In the genomic region with DNA sequence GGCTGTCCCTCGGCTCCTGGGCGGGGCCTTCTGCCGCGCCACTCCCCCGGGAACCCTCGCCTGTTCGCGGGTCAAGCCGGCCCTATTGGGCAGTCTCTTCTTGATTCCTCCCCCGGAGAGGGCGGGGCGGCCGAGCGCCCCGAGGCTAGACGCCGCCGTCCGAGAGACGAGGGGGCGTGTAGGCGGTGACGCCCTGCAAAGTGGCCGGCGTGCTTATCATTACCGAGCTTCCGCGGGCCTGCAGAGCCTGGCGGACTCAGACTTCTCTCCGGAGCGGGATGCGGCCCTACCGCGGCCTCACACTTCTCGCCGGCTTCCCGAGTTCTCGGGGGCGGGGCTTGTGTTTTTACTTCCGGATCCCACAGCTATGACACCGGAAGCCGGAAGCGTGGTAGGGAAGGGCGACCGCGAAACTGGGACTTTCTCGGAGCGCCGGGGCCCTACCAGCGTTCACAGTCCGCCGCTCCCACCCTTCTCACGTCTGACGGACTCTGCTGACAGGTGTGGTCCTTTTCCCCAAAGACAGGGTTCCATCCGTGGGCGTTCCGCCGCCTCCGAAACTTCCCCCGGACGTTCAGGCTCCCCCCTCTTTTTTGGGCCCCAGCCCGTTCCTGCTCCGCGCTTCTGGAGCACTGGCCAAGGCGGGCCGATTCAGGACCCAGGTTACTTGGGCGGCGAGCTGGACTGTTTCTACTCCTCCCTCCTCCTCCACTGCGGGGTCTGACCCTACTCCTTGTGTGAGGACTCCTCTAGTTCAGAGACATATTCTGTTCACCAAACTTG, we compare ENCODE assay signal across 8 cellular contexts. TPM values are rescaled to one million over a fixed set of nuclear protein-coding genes. Genes with fewer than 3 reads are reported as not detected.
DNase-seq lines count a peak whose midpoint lies in the region; ATAC-seq and TF ChIP-seq lines count a peak whose summit lies in the region.

A gene with protein sequence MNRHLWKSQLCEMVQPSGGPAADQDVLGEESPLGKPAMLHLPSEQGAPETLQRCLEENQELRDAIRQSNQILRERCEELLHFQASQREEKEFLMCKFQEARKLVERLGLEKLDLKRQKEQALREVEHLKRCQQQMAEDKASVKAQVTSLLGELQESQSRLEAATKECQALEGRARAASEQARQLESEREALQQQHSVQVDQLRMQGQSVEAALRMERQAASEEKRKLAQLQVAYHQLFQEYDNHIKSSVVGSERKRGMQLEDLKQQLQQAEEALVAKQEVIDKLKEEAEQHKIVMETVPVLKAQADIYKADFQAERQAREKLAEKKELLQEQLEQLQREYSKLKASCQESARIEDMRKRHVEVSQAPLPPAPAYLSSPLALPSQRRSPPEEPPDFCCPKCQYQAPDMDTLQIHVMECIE (plus strand): TSS at position 376 of the 783 bp plus-strand sequence. CDS start 4,383 bp downstream, outside the sequence.

- peak within 1 kb of the TSS; percentile 92 for H3K27ac Mint-ChIP-seq in activated T-helper 17 cell treated with anti-CD3 and anti-CD28 coated beads, Interleukin-2, amount 50 U/mL, for 72 hours
- peak within 1 kb of the TSS; percentile 98 to 99 for H3K27ac Mint-ChIP-seq in natural killer cell treated with Interleukin-12 subunit alpha and Interleukin-12 subunit beta and Interleukin-15 and Interleukin-18, amount 100 ng/mL, for 72 hours

- TF ChIP-seq CTCF in LNCaP clone FGC (IDR thresholded peaks at IDR 0.05; ENCODE audit: control insufficient read depth, extremely low read depth, insufficient read depth) (no peak), RWPE1 (conservative IDR thresholded peaks at IDR 0.05; ENCODE audit: low read depth) (no peak), fibroblast of mammary gland (conservative IDR thresholded peaks at IDR 0.05; ENCODE audit: control insufficient read depth, insufficient read depth, low read depth, low read length) (no peak)

- ATAC-seq in activated T-helper 17 cell treated with anti-CD3 and anti-CD28 coated beads, Interleukin-2, amount 50 U/mL, for 72 hours (replicated peaks): peak; percentile 91
- ATAC-seq in natural killer cell treated with Interleukin-12 subunit alpha and Interleukin-12 subunit beta and Interleukin-15 and Interleukin-18, amount 100 ng/mL, for 72 hours: peak; percentile 91

- CTCF ChIA-PET in RWPE1 (lab: Yijun Ruan, JAX): interaction anchor here (0.6 to 0.7 kb wide), 2 partner anchors 36 to 49 kb away, joined by 3 to 6 read pairs; no protein-coding TSS in a partner anchor

- peaks cover 57% of the 10 kb centered on the region for H3K36me3 Mint-ChIP-seq in activated T-helper 17 cell treated with anti-CD3 and anti-CD28 coated beads, Interleukin-2, amount 50 U/mL, for 72 hours (ENCODE audit: low read depth)
- peaks cover 11% of the 10 kb centered on the region for H3K36me3 Mint-ChIP-seq in natural killer cell treated with Interleukin-12 subunit alpha and Interleukin-12 subunit beta and Interleukin-15 and Interleukin-18, amount 100 ng/mL, for 72 hours

- H3K4me3 ChIP-seq in LNCaP clone FGC (ENCODE audit: low read depth, low read length) (peak within 1 kb of the TSS; percentile 90), fibroblast of mammary gland (ENCODE audit: control insufficient read depth, low read depth, low read length) (peak within 1 kb of the TSS; percentile 79)

- H3K27me3 Mint-ChIP-seq in activated T-helper 17 cell treated with anti-CD3 and anti-CD28 coated beads, Interleukin-2, amount 50 U/mL, for 72 hours: no peaks in the 10 kb centered on the region
- peaks cover 0 to 6% of the 10 kb centered on the region in 2 donors for H3K27me3 Mint-ChIP-seq in natural killer cell treated with Interleukin-12 subunit alpha and Interleukin-12 subunit beta and Interleukin-15 and Interleukin-18, amount 100 ng/mL, for 72 hours

- no peaks in the 10 kb centered on the region for H3K9me3 Mint-ChIP-seq in activated T-helper 17 cell treated with anti-CD3 and anti-CD28 coated beads, Interleukin-2, amount 50 U/mL, for 72 hours
- no peaks in the 10 kb centered on the region for H3K9me3 Mint-ChIP-seq in natural killer cell treated with Interleukin-12 subunit alpha and Interleukin-12 subunit beta and Interleukin-15 and Interleukin-18, amount 100 ng/mL, for 72 hours

- peak; percentile 89 for DNase-seq in Daoy (ENCODE audit: low read depth)
- peak; percentile 90 for DNase-seq in GOT3 (lab: John Stamatoyannopoulos, UW)
- peak; percentile 53 for DNase-seq in LNCaP clone FGC (ENCODE audit: low read depth)
- DNase-seq in RWPE1 (ENCODE audit: low spot score): peak; percentile 87
- DNase-seq in fibroblast of mammary gland (ENCODE audit: low read depth): peak; percentile 84
- peak; percentile 93 for DNase-seq in natural killer cell treated with Interleukin-12 subunit alpha and Interleukin-12 subunit beta and Interleukin-15 and Interleukin-18, amount 100 ng/mL, for 72 hours (ENCODE audit: low spot score)
- peak; percentile 85 for DNase-seq in stimulated activated naive CD4-positive, alpha-beta T cell treated with Interleukin-2 at 50 U/mL for 16 hours (lab: John Stamatoyannopoulos, UW)

- peaks cover 19% of the 10 kb centered on the region for H3K4me1 Mint-ChIP-seq in activated T-helper 17 cell treated with anti-CD3 and anti-CD28 coated beads, Interleukin-2, amount 50 U/mL, for 72 hours
- H3K4me1 Mint-ChIP-seq in natural killer cell treated with Interleukin-12 subunit alpha and Interleukin-12 subunit beta and Interleukin-15 and Interleukin-18, amount 100 ng/mL, for 72 hours (ENCODE audit: low read depth in 2 of 2): peaks cover 36 to 44% of the 10 kb centered on the region in 2 donors

- POLR2A ChIA-PET in RWPE1 (lab: Yijun Ruan, JAX; ENCODE audit: low non-redundant PET): interaction anchor here (1.0 kb wide), 1 partner anchor 21 kb away, joined by 3 read pairs; no protein-coding TSS in a partner anchor

- H3K4me3 Mint-ChIP-seq in activated T-helper 17 cell treated with anti-CD3 and anti-CD28 coated beads, Interleukin-2, amount 50 U/mL, for 72 hours: peak within 1 kb of the TSS; percentile 96
- peak within 1 kb of the TSS; percentile 98 for H3K4me3 Mint-ChIP-seq in natural killer cell treated with Interleukin-12 subunit alpha and Interleukin-12 subunit beta and Interleukin-15 and Interleukin-18, amount 100 ng/mL, for 72 hours

- peak within 1 kb of the TSS; percentile 96 for H3K27ac ChIP-seq in RWPE1

RNA-seq across cellular contexts. Expression of the gene that starts here (rescaled TPM):
- total RNA-seq in Daoy (2014; rRNA removed; shearing (Covaris generic)): 28.1 and 37.7 TPM in 2 replicates
- 10 to 100 TPM; 26.1 to 39.6 TPM for total RNA-seq in activated T-helper 17 cell treated with anti-CD3 and anti-CD28 coated beads, Interleukin-2, amount 50 U/mL, for 72 hours
- total RNA-seq in natural killer cell treated with Interleukin-12 subunit alpha and Interleukin-12 subunit beta and Interleukin-15 and Interleukin-18, amount 100 ng/mL, for 72 hours: 10 to 100 TPM; 55.6 to 61.1 TPM

Comparison
In these comparisons a context has a peak if more than half of its experiments do, and no peak if none do; other contexts are left out.
1. Peak in every context shown above with its lines: DNase-seq, ATAC-seq, H3K4me3 ChIP-seq and H3K27ac ChIP-seq.